ENCODE assay signal across 21 cellular contexts in genomic region chr15:81758789-81759188, GRCh38.
"Had no signal": no experiment of that assay in that cellular context is flagged by ENCODE, and none has a peak within 500 bp of the region (broad histone marks: within the 10 kb centered on the region; RNA-seq: fewer than 3 reads in every experiment).

No MANE protein-coding gene starts in this region.

- H3K4me3 ChIP-seq: lung, sigmoid colon, skin epidermis, stomach, thoracic aorta, upper lobe of left lung, uterus had no signal

- H3K9me3 ChIP-seq: sigmoid colon, stomach, thoracic aorta, upper lobe of left lung, uterus had no signal

- ATAC-seq: foreskin keratinocyte; left cardiac atrium; left ventricle myocardium superior; naive thymus-derived CD4-positive, alpha-beta T cell had no signal

- H3K4me1 Mint-ChIP-seq: immature natural killer cell; naive thymus-derived CD4-positive, alpha-beta T cell had no signal

- H3K4me1 ChIP-seq: foreskin keratinocyte, upper lobe of left lung had no signal

- H3K4me3 Mint-ChIP-seq: dendritic cell treated with granulocyte-macrophage colony-stimulating factor and Interleukin-4, amounts not matched to agents 40 ng/mL and 50 ng/mL, for 4 days; immature natural killer cell; naive thymus-derived CD4-positive, alpha-beta T cell; neural crest cell had no signal

- H3K27ac ChIP-seq: foreskin keratinocyte, sigmoid colon, skin epidermis, stomach, thoracic aorta, upper lobe of left lung, uterus had no signal

- H3K36me3 Mint-ChIP-seq: immature natural killer cell; naive thymus-derived CD4-positive, alpha-beta T cell had no signal

- H3K27me3 ChIP-seq: sigmoid colon, stomach, upper lobe of left lung, uterus had no signal

- H3K9me3 Mint-ChIP-seq: dendritic cell treated with granulocyte-macrophage colony-stimulating factor and Interleukin-4, amounts not matched to agents 40 ng/mL and 50 ng/mL, for 4 days; immature natural killer cell had no signal

- H3K36me3 ChIP-seq: sigmoid colon, stomach, thoracic aorta, upper lobe of left lung, uterus had no signal

- H3K27me3 Mint-ChIP-seq: dendritic cell treated with granulocyte-macrophage colony-stimulating factor and Interleukin-4, amounts not matched to agents 40 ng/mL and 50 ng/mL, for 4 days had no signal

- H3K27ac Mint-ChIP-seq: dendritic cell treated with granulocyte-macrophage colony-stimulating factor and Interleukin-4, amounts not matched to agents 40 ng/mL and 50 ng/mL, for 4 days; immature natural killer cell; naive thymus-derived CD4-positive, alpha-beta T cell had no signal

- FAIRE-seq: endothelial cell of umbilical vein, keratinocyte had no signal

- DNase-seq: erythroblast; foreskin keratinocyte; immature natural killer cell; left cardiac atrium; left ventricle myocardium superior; mesenchymal stem cell; naive thymus-derived CD4-positive, alpha-beta T cell; posterior cingulate gyrus; sigmoid colon; stimulated activated naive CD4-positive, alpha-beta T cell; stomach; substantia nigra; upper lobe of left lung; uterus had no signal
